24 cellular contexts compared by ENCODE assay signal in genomic region chr22:49687786-49688515, GRCh38.
DNase-seq lines count a peak whose midpoint lies in the region; ATAC-seq and TF ChIP-seq lines count a peak whose summit lies in the region.
"Had no signal": no experiment of that assay in that cellular context is flagged by ENCODE, and none has a peak within 500 bp of the region (broad histone marks: within the 10 kb centered on the region; RNA-seq: fewer than 3 reads in every experiment).

No MANE protein-coding gene starts in this region.

- H3K9me3 Mint-ChIP-seq in neural progenitor cell (peaks cover 12% of the 10 kb centered on the region), type B pancreatic cell (no peaks in the 10 kb centered on the region)

- DNase-seq in activated CD8-positive, alpha-beta memory T cell treated with anti-CD3 and anti-CD28 coated beads for 24 hours = peak; percentile 49
- no peak for DNase-seq in activated CD8-positive, alpha-beta memory T cell treated with anti-CD3 and anti-CD28 coated beads, Interleukin-2, amount 50 U/mL, for 4 hours
- DNase-seq in coronary artery (ENCODE audit: low spot score) (peak; percentile 46), neural progenitor cell (ENCODE audit: low spot score) (no peak), type B pancreatic cell (ENCODE audit: extremely low spot score, unreplicated experiment) (peak; percentile 58), left lung (no peak), NCI-H1048 (lab: John Stamatoyannopoulos, UW) (no peak), KG1 (lab: John Stamatoyannopoulos, UW) (no peak)
- DNase-seq: BE2C; CD8-positive, alpha-beta memory T cell; DMS79 treated with DMSO at 0.1 percent for 48 hours; GF-D8; Kasumi-1; NCI-H1105; NCI-H146; NCI-H1930; NCI-H2227 treated with DMSO at 0.1 percent for 48 hours; NCI-H526 treated with DMSO at 0.1 percent for 48 hours; Right ventricle myocardium superior; RPMI8226 had no signal

- H3K9me3 ChIP-seq in neural progenitor cell (ENCODE audit: low read depth) (no peaks in the 10 kb centered on the region), left lung (peaks cover 0 to 5% of the 10 kb centered on the region in 2 donors)
- H3K9me3 ChIP-seq: BE2C, SJSA1 had no signal

- H3K9ac ChIP-seq in neural progenitor cell = no peak overlapping the region

- intact Hi-C loops in left lung (cut with DNase I) = loop anchor here in 1 of 2 donors (5.0 kb wide), 1 partner anchor 46 kb away; no protein-coding TSS in a partner anchor

- no peaks in the 10 kb centered on the region for H3K79me2 ChIP-seq in neural progenitor cell (ENCODE audit: low read depth)

- H3K27me3 ChIP-seq in neural progenitor cell (no peaks in the 10 kb centered on the region), left lung (peaks cover 0 to 54% of the 10 kb centered on the region in 2 donors)

- H3K4me2 ChIP-seq in neural progenitor cell = no peak overlapping the region

- no peaks in the 10 kb centered on the region for H3F3A ChIP-seq in neural progenitor cell (ENCODE audit: low read depth)

- TF ChIP-seq CTCF in coronary artery (IDR thresholded peaks at IDR 0.05) (no peak), neural progenitor cell (IDR thresholded peaks at IDR 0.05) (no peak), type B pancreatic cell (conservative IDR thresholded peaks at IDR 0.05) (no peak), left lung (IDR thresholded peaks at IDR 0.05) (no peak)

- H3K4me3 Mint-ChIP-seq in neural progenitor cell (peak overlapping the region; percentile 57), type B pancreatic cell (no peak overlapping the region)
- H3K4me3 Mint-ChIP-seq: CD14-positive monocyte; CD8-positive, alpha-beta memory T cell had no signal

- H3K36me3 Mint-ChIP-seq in neural progenitor cell = no peaks in the 10 kb centered on the region
- no peaks in the 10 kb centered on the region for H3K36me3 Mint-ChIP-seq in type B pancreatic cell
- H3K36me3 Mint-ChIP-seq: CD14-positive monocyte; CD8-positive, alpha-beta memory T cell had no signal

- no peaks in the 10 kb centered on the region for H3K4me1 ChIP-seq in neural progenitor cell
- no peaks in the 10 kb centered on the region for H3K4me1 ChIP-seq in left lung
- H3K4me1 ChIP-seq: BE2C had no signal

- no peaks in the 10 kb centered on the region for H4K20me1 ChIP-seq in neural progenitor cell (ENCODE audit: low read depth)

- no peaks in the 10 kb centered on the region for H3K4me1 Mint-ChIP-seq in neural progenitor cell
- no peaks in the 10 kb centered on the region for H3K4me1 Mint-ChIP-seq in type B pancreatic cell (ENCODE audit: unreplicated experiment)
- H3K4me1 Mint-ChIP-seq: CD14-positive monocyte; CD8-positive, alpha-beta memory T cell had no signal

- ATAC-seq in left lung = no peak
- ATAC-seq: HepG2 had no signal

- H3K27ac Mint-ChIP-seq in neural progenitor cell = no peak overlapping the region
- H3K27ac Mint-ChIP-seq in type B pancreatic cell = no peak overlapping the region
- H3K27ac Mint-ChIP-seq: CD14-positive monocyte; CD8-positive, alpha-beta memory T cell had no signal

- H3K4me3 ChIP-seq in coronary artery (no peak overlapping the region), neural progenitor cell (no peak overlapping the region), left lung (no peak overlapping the region)
- H3K4me3 ChIP-seq: SJSA1 had no signal

- peaks cover 11% of the 10 kb centered on the region for H3K27me3 Mint-ChIP-seq in neural progenitor cell (ENCODE audit: insufficient read depth, low read depth)
- H3K27me3 Mint-ChIP-seq in type B pancreatic cell = peaks cover 29% of the 10 kb centered on the region

- H2AFZ ChIP-seq in neural progenitor cell (replicated peaks) = no peak overlapping the region

- H3K36me3 ChIP-seq in neural progenitor cell (no peaks in the 10 kb centered on the region), left lung (no peaks in the 10 kb centered on the region)
- H3K36me3 ChIP-seq: BE2C, SJSA1 had no signal

- H3K27ac ChIP-seq in coronary artery (no peak overlapping the region), neural progenitor cell (no peak overlapping the region), left lung (no peak overlapping the region)
- H3K27ac ChIP-seq: 22Rv1, SJSA1 had no signal

Comparison
In these comparisons a context has a peak if more than half of its experiments do, and no peak if none do; other contexts are left out.
1. DNase-seq: peak in activated CD8-positive, alpha-beta memory T cell treated with anti-CD3 and anti-CD28 coated beads for 24 hours (single experiment), coronary artery (single experiment) and type B pancreatic cell (single experiment); none in activated CD8-positive, alpha-beta memory T cell treated with anti-CD3 and anti-CD28 coated beads, Interleukin-2, amount 50 U/mL, for 4 hours (single experiment), neural progenitor cell (single experiment), left lung (0 of 2), NCI-H1048 (single experiment) and KG1 (single experiment).